Comparison of ENCODE assay signal across 8 cellular contexts in genomic region chr1:62144238-62144831, GRCh38. TPM values are rescaled to one million over a fixed set of nuclear protein-coding genes. Genes with fewer than 3 reads are reported as not detected.
DNase-seq lines count a peak whose midpoint lies in the region; ATAC-seq, FAIRE-seq and TF ChIP-seq lines count a peak whose summit lies in the region.

No MANE protein-coding gene starts in this region.

- peak; percentile 61 for ATAC-seq in HCT116

- no TSS peak for BruUV-seq in HCT116 (replicated peaks; lab: Mats Ljungman, UMichigan)

- TF ChIP-seq RAD21 in HCT116 (IDR thresholded peaks at IDR 0.05; ENCODE audit: low read depth) = peak; percentile 67

- TF ChIP-seq CTCF in HCT116 (IDR thresholded peaks at IDR 0.05 in 2 of 3, conservative IDR thresholded peaks at IDR 0.05 in 1 of 3; ENCODE audit: borderline replicate concordance in 1 of 3, insufficient read depth in 1 of 3, low read depth in 2 of 3, low read length in 2 of 3) = peak; percentile 49 to 74 (median 68); a peak in 5 of 6 replicates

- H3K79me2 ChIP-seq in HCT116 (ENCODE audit: insufficient read depth, low read length) = no peaks in the 10 kb centered on the region

- POLR2A ChIA-PET in HCT116 (lab: Charles Lee) = no interaction called here

- no peak for TF ChIP-seq POLR2A in HCT116 (IDR thresholded peaks at IDR 0.05; ENCODE audit: borderline replicate concordance, extremely low read depth, insufficient read depth, insufficient read length)

- no peak overlapping the region for H3K4me2 ChIP-seq in HCT116 (ENCODE audit: low read length)

- H3K36me3 ChIP-seq in HCT116 (ENCODE audit: control insufficient read depth in 1 of 2, insufficient read depth in 2 of 2, low read length in 2 of 2) (no peaks in the 10 kb centered on the region), small intestine (ENCODE audit: control insufficient read depth in 2 of 2, insufficient read depth in 2 of 2, low read length in 2 of 2) (peaks cover 0 to 13% of the 10 kb centered on the region in 2 donors)

- no peaks in the 10 kb centered on the region for H3K27me3 ChIP-seq in HCT116 (ENCODE audit: insufficient read depth, low read length)
- no peaks in the 10 kb centered on the region for H3K27me3 ChIP-seq in small intestine (ENCODE audit: control insufficient read depth in 2 of 2, insufficient read depth in 2 of 2, low read length in 2 of 2)

- RAD21 ChIA-PET in HCT116 (lab: Charles Lee; ENCODE audit: low non-redundant PET in 1 of 2, low total read pairs in 2 of 2, uncharacterized antibody in 2 of 2, unreplicated experiment in 2 of 2) = interaction anchor here (0.6 to 1.2 kb wide), 4 partner anchors 62 to 1863 kb away, joined by 3 to 8 read pairs (median 4); no protein-coding TSS in a partner anchor

- H3K9me2 ChIP-seq in HCT116 (ENCODE audit: insufficient read depth) = no peaks in the 10 kb centered on the region

- H3K27ac ChIP-seq in HCT116 (ENCODE audit: low read depth, low read length) = no peak overlapping the region
- no peak overlapping the region for H3K27ac ChIP-seq in small intestine (ENCODE audit: low read depth in 1 of 2, low read length in 1 of 2)

- H3K9ac ChIP-seq in HCT116 (ENCODE audit: low read length) = no peak overlapping the region

- CTCF ChIA-PET in HCT116 (lab: Charles Lee) = interaction anchor here (0.8 to 2.8 kb wide), 14 partner anchors 8 to 602 kb away, joined by 3 to 26 read pairs (median 4); no protein-coding TSS in a partner anchor

- no peaks in the 10 kb centered on the region for H4K20me1 ChIP-seq in HCT116 (ENCODE audit: insufficient read depth)

- H3K9me3 ChIP-seq in HCT116 (ENCODE audit: control insufficient read depth in 1 of 2, insufficient read depth in 1 of 2, low read depth in 1 of 2, low read length in 2 of 2) (no peaks in the 10 kb centered on the region), small intestine (ENCODE audit: control insufficient read depth, low read depth) (no peaks in the 10 kb centered on the region)

- no peak overlapping the region for H2AFZ ChIP-seq in HCT116 (ENCODE audit: low read depth, low read length, poor library complexity, severe bottlenecking)

- 0% methylated on average over 1 of the region's 1 CpG for WGBS in small intestine, 3 donors

- intact Hi-C loops in HCT116 (cut with micrococcal nuclease) = loop anchor here (1.0 to 10.0 kb wide), 2 partner anchors 62 to 190 kb away; no protein-coding TSS in a partner anchor

- no peaks in the 10 kb centered on the region for H3K4me1 ChIP-seq in HCT116 (ENCODE audit: control insufficient read depth in 1 of 2, insufficient read depth in 2 of 2, low read length in 2 of 2)
- H3K4me1 ChIP-seq in small intestine (ENCODE audit: control insufficient read depth in 2 of 2, insufficient read depth in 1 of 2, low read depth in 1 of 2, low read length in 1 of 2) = no peaks in the 10 kb centered on the region

- FAIRE-seq in small intestine (lab: Jason Lieb, UNC) = no peak

- no peak overlapping the region for H3K4me3 ChIP-seq in HCT116 (replicated peaks in 1 of 2; ENCODE audit: low read depth in 1 of 2, low read length in 2 of 2)
- no peak overlapping the region for H3K4me3 ChIP-seq in small intestine (ENCODE audit: low read depth in 1 of 2, low read length in 2 of 2)

- peak; percentile 9 to 68 (median 31) for DNase-seq in NCI-H1417 (lab: John Stamatoyannopoulos, UW)
- no peak for DNase-seq in NCI-H1417 treated with DMSO at 0.1 percent for 48 hours (lab: John Stamatoyannopoulos, UW)
- peak; percentile 31 for DNase-seq in HCT116 (ENCODE audit: low read depth, low spot score)
- DNase-seq in NCI-H2227 (lab: John Stamatoyannopoulos, UW; ENCODE audit: unreplicated experiment) = peak; percentile 61
- DNase-seq in activated T-cell treated with anti-CD3 and anti-CD28 coated beads, Interleukin-2, amount 50 U/mL, for 48 hours = peak; percentile 43 to 56
- DNase-seq in glomerular visceral epithelial cell (ENCODE audit: extremely low spot score) = peak; percentile 57
- peak; percentile 33 for DNase-seq in small intestine
- no peak for DNase-seq in NCI-H1436 (lab: John Stamatoyannopoulos, UW)

TF ChIP-seq in HCT116, 20 proteins besides CTCF, POLR2A, EP300 and RAD21:
- no peak for TF ChIP-seq SP1 (IDR thresholded peaks at IDR 0.05; ENCODE audit: low read depth)
- no peak for TF ChIP-seq FOSL1 (IDR thresholded peaks at IDR 0.05; ENCODE audit: low read depth)
- TF ChIP-seq POLR2AphosphoS5 (IDR thresholded peaks at IDR 0.05; ENCODE audit: low read depth, low read length) = no peak
- no peak for TF ChIP-seq YY1 (IDR thresholded peaks at IDR 0.05; ENCODE audit: extremely low read depth, insufficient replicate concordance, low read depth, low read length)
- TF ChIP-seq ZNF274 (IDR thresholded peaks at IDR 0.05; ENCODE audit: low read depth, low read length) = no peak
- TF ChIP-seq JUND (IDR thresholded peaks at IDR 0.05) = no peak
- no peak for TF ChIP-seq ATF3 (IDR thresholded peaks at IDR 0.05)
- no peak for TF ChIP-seq ZFX (IDR thresholded peaks at IDR 0.05)
- no peak for TF ChIP-seq EZH2 (IDR thresholded peaks at IDR 0.05)
- no peak for TF ChIP-seq TCF7L2 (IDR thresholded peaks at IDR 0.05; ENCODE audit: borderline replicate concordance, extremely low read depth, insufficient read depth, insufficient read length)
- no peak for TF ChIP-seq CEBPB (IDR thresholded peaks at IDR 0.05; ENCODE audit: low read depth)
- no peak for TF ChIP-seq MAX (IDR thresholded peaks at IDR 0.05)
- TF ChIP-seq EGR1 (IDR thresholded peaks at IDR 0.05; ENCODE audit: low read depth) = no peak
- no peak for TF ChIP-seq ELF1 (IDR thresholded peaks at IDR 0.05; ENCODE audit: borderline replicate concordance, low read depth)
- TF ChIP-seq CBX3 (IDR thresholded peaks at IDR 0.05; ENCODE audit: low read depth) = no peak
- no peak for TF ChIP-seq EZH2phosphoT487 (IDR thresholded peaks at IDR 0.05; ENCODE audit: borderline replicate concordance)
- no peak for TF ChIP-seq SIN3A (IDR thresholded peaks at IDR 0.05; ENCODE audit: low read depth)

RNA-seq across cellular contexts. Expression of gene L1TD1, which starts 50.3 kb away (rescaled TPM):
- 0.20 TPM for total RNA-seq in HCT116 (2021; ENCODE audit: unreplicated experiment)
- polyA plus RNA-seq in HCT116 (2012) = not detected in 2 replicates
- under 1 TPM in 1 of 3 donors, not detected in 2; 0.72 TPM for polyA plus RNA-seq in small intestine

Comparison
In these comparisons a context has a peak if more than half of its experiments do, and no peak if none do; other contexts are left out.
1. DNase-seq: peak in NCI-H1417 (3 of 3), HCT116 (single experiment), NCI-H2227 (single experiment), activated T-cell treated with anti-CD3 and anti-CD28 coated beads, Interleukin-2, amount 50 U/mL, for 48 hours (2 of 2), glomerular visceral epithelial cell (single experiment) and small intestine (single experiment); none in NCI-H1417 treated with DMSO at 0.1 percent for 48 hours (single experiment) and NCI-H1436 (single experiment).